9 cellular contexts compared by ENCODE assay signal in the genomic region with DNA sequence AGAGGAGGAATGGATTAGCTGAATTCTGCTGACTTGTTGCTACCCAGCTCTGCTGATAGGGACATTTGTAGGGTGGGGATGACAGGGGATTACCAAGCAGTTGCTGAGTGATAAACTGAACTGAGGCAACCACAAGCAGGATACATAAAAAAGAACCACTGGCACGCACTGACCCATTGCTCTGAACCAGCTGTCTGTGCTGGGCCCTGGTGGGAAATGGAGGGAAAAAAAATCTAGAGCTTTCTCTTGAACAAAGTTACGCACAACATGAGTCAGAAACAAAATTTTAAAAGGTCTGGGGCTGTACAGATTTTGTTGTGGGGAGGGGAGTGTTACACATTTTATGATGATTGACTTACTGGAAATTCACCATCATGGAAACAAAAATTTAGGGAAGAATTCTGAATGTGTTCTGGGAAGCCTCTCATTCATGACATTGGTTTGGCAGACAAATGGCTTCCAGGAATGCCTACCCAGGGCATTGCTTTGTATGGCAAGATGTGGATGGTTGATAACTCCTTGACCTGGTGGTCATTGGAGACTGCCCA. TPM values are rescaled to one million over a fixed set of nuclear protein-coding genes. Genes with fewer than 3 reads are reported as not detected.
DNase-seq lines count a peak whose midpoint lies in the region; ATAC-seq and TF ChIP-seq lines count a peak whose summit lies in the region.
"Had no signal": no experiment of that assay in that cellular context is flagged by ENCODE, and none has a peak within 500 bp of the region (broad histone marks: within the 10 kb centered on the region; RNA-seq: fewer than 3 reads in every experiment).

No MANE protein-coding gene starts in this region.

- H3K36me3 Mint-ChIP-seq in nephron (ENCODE audit: low read depth): peaks cover 3% of the 10 kb centered on the region

- H3K4me1 Mint-ChIP-seq in nephron: peaks cover 73% of the 10 kb centered on the region

- no peaks in the 10 kb centered on the region for H3K27me3 ChIP-seq in adipocyte (replicated peaks; ENCODE audit: control insufficient read depth, insufficient read depth, low read length)

- H3K27ac Mint-ChIP-seq in nephron: peak overlapping the region; percentile 49 to 72 (median 65)
- H3K27ac Mint-ChIP-seq: activated naive CD8-positive, alpha-beta T cell had no signal

- peak overlapping the region in 1 of 3 experiments; percentile 9 for H3K4me3 Mint-ChIP-seq in nephron
- H3K4me3 Mint-ChIP-seq: activated naive CD8-positive, alpha-beta T cell had no signal

- no peak for TF ChIP-seq CTCF in nephron (IDR thresholded peaks at IDR 0.05; ENCODE audit: unreplicated experiment in 3 of 3)

- H3K9me3 Mint-ChIP-seq in nephron: no peaks in the 10 kb centered on the region

- peaks cover 63% of the 10 kb centered on the region for H3K4me1 ChIP-seq in adipocyte (ENCODE audit: control insufficient read depth, insufficient read depth, low read length)

- H3K27me3 Mint-ChIP-seq in nephron (ENCODE audit: low read depth): no peaks in the 10 kb centered on the region
- H3K27me3 Mint-ChIP-seq: activated naive CD8-positive, alpha-beta T cell had no signal

- ATAC-seq in GM19043 (IDR thresholded peaks at IDR 0.05; ENCODE audit: low read depth, unreplicated experiment): peak; percentile 74
- peak; percentile 82 for ATAC-seq in HG03342 (IDR thresholded peaks at IDR 0.05; ENCODE audit: unreplicated experiment)

- no peaks in the 10 kb centered on the region for H3K36me3 ChIP-seq in adipocyte (ENCODE audit: control insufficient read depth, insufficient read depth, low read length, severe bottlenecking)

- DNase-seq in A172 (ENCODE audit: low spot score): peak; percentile 59
- peak; percentile 66 for DNase-seq in adipocyte (ENCODE audit: low read depth)
- DNase-seq in activated CD8-positive, alpha-beta memory T cell treated with anti-CD3 and anti-CD28 coated beads, Interleukin-2, amount 50 U/mL, for 4 hours: no peak
- no peak for DNase-seq in nucleus accumbens (lab: John Stamatoyannopoulos, UW)
- no peak for DNase-seq in NCI-H1092 treated with DMSO at 0.1 percent for 48 hours (lab: John Stamatoyannopoulos, UW)

- H3K4me3 ChIP-seq in adipocyte (ENCODE audit: low read length): peak overlapping the region; percentile 14

- H3K9me3 ChIP-seq in adipocyte (ENCODE audit: control insufficient read depth, low read length): no peaks in the 10 kb centered on the region

- H3K9ac ChIP-seq in adipocyte (ENCODE audit: low read length): peak overlapping the region; percentile 30

RNA-seq across cellular contexts. Expression of gene FOXO3, which starts 37.7 kb away (rescaled TPM):
- total RNA-seq in A172 (2014; rRNA removed; shearing (Covaris generic)): 10.9 and 11.4 TPM in 2 replicates

Comparison
In these comparisons a context has a peak if more than half of its experiments do, and no peak if none do; other contexts are left out.
1. DNase-seq: peak in A172 (single experiment) and adipocyte (single experiment); none in activated CD8-positive, alpha-beta memory T cell treated with anti-CD3 and anti-CD28 coated beads, Interleukin-2, amount 50 U/mL, for 4 hours (single experiment), nucleus accumbens (0 of 56) and NCI-H1092 treated with DMSO at 0.1 percent for 48 hours (single experiment).